Comparison of ENCODE assay signal across 8 cellular contexts in the genomic region with DNA sequence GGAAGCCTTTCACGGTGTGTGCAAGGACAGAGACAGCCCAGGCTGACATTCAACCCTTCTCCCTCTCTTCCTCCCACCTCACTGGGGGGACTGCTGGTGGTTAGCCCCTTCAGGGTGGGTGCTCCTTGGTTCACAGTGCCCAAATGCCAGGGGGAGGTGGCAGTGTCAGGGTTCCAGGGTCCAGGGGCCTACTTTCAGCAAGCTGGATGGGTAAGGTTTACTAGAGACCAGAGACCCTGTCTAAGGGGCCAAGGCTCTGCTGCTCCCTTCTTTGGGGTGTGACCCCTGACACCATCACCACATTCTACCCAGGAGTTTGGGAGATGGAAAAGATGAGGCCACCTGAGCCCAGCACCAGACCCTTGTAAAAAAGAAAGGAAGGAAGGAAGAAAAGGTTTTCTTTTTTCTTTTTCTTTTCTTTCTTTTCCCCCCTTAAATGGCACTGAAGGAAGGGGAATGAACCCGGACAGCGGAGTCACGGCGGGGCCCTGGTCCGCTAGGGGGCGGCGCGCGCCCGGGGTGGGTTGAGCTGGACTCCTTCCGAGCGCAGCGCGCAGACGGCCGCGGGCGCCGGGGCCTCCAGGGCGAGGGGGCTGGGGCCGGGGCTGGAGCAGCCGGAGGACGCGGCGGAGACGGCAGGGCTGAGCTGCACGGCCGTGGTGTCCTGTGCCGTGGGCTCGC. TPM values are rescaled to one million over a fixed set of nuclear protein-coding genes. Genes with fewer than 3 reads are reported as not detected.
DNase-seq lines count a peak whose midpoint lies in the region; ATAC-seq and TF ChIP-seq lines count a peak whose summit lies in the region.

No MANE protein-coding gene starts in this region.

- H4K91ac ChIP-seq in H9 (ENCODE audit: insufficient read length, low read depth, low read length), result no peak overlapping the region

- no peak overlapping the region for H3K23ac ChIP-seq in H9 (ENCODE audit: insufficient read length, low read depth, low read length)

- no peak for DNase-seq in CD14-positive monocyte (ENCODE audit: low spot score)
- peak; percentile 55 for DNase-seq in H9
- peak; percentile 40 to 73 for DNase-seq in SJSA1 (ENCODE audit: low read depth in 1 of 2, low spot score in 2 of 2)
- peak; percentile 74 for DNase-seq in activated naive CD4-positive, alpha-beta T cell treated with anti-CD3 and anti-CD28 coated beads, Interleukin-2, amount 50 U/mL, for 16 hours
- peak; percentile 83 for DNase-seq in Right ventricle myocardium superior
- DNase-seq in psoas muscle, result peak; percentile 73 to 83
- peak; percentile 85 for DNase-seq in upper lobe of right lung
- DNase-seq in NCI-H524 treated with DMSO at 0.1 percent for 48 hours (lab: John Stamatoyannopoulos, UW), result no peak

- H3K79me2 ChIP-seq in H9 (ENCODE audit: insufficient read depth, low read length), result no peaks in the 10 kb centered on the region

- H3K14ac ChIP-seq in H9 (ENCODE audit: insufficient read depth, low read length), result no peak overlapping the region

- no peak overlapping the region for H3K56ac ChIP-seq in H9 (ENCODE audit: insufficient read length, low read depth, low read length)

- H3K18ac ChIP-seq in H9 (ENCODE audit: insufficient read length, low read depth, low read length), result no peak overlapping the region

- H3K36me3 ChIP-seq in SJSA1 (no peaks in the 10 kb centered on the region), psoas muscle (ENCODE audit: insufficient read depth in 1 of 2, low read depth in 1 of 2) (no peaks in the 10 kb centered on the region), upper lobe of right lung (no peaks in the 10 kb centered on the region)

- H3K4me3 Mint-ChIP-seq in CD14-positive monocyte, result peak overlapping the region; percentile 30 to 31
- H3K4me3 Mint-ChIP-seq in H9, result peak overlapping the region; percentile 10 to 49; a peak in 2 of 5 replicates

- H3K27ac Mint-ChIP-seq in CD14-positive monocyte (no peak overlapping the region), H9 (no peak overlapping the region)

- H4K8ac ChIP-seq in H9 (replicated peaks; ENCODE audit: insufficient read length, low read depth, low read length), result no peak overlapping the region

- H3K36me3 Mint-ChIP-seq in CD14-positive monocyte (peaks cover 0 to 4% of the 10 kb centered on the region in 2 donors), H9 (ENCODE audit: insufficient read depth in 1 of 3, low read depth in 3 of 3) (no peaks in the 10 kb centered on the region)

- peaks cover 48 to 74% (median 57%) of the 10 kb centered on the region in 3 donors for H3K27me3 Mint-ChIP-seq in CD14-positive monocyte (ENCODE audit: low read depth in 3 of 3)
- peaks cover 94% of the 10 kb centered on the region for H3K27me3 Mint-ChIP-seq in H9 (ENCODE audit: low read depth)

- ATAC-seq in Right ventricle myocardium superior (ENCODE audit: poor library complexity) (peak; percentile 93), psoas muscle (peak; percentile 79 to 90 (median 83)), upper lobe of right lung (peak; percentile 83)

- H2BK20ac ChIP-seq in H9 (ENCODE audit: low read depth, low read length, poor library complexity, severe bottlenecking), result no peak overlapping the region

- no peak overlapping the region for H2BK5ac ChIP-seq in H9 (ENCODE audit: insufficient read length, low read length)

- H3K4ac ChIP-seq in H9 (ENCODE audit: low read depth, low read length), result no peak overlapping the region

- H3K27me3 ChIP-seq in H9 (ENCODE audit: insufficient read depth, low read length) (peaks cover 31% of the 10 kb centered on the region), SJSA1 (replicated peaks) (peaks cover 12% of the 10 kb centered on the region), psoas muscle (ENCODE audit: insufficient read depth in 3 of 3, low read length in 2 of 3) (peaks cover 0 to 10% (median 3%) of the 10 kb centered on the region in 3 donors), upper lobe of right lung (peaks cover 26% of the 10 kb centered on the region)

- no peaks in the 10 kb centered on the region for H3K79me1 ChIP-seq in H9 (ENCODE audit: insufficient read depth, low read depth, low read length, poor library complexity, severe bottlenecking)

- H2BK12ac ChIP-seq in H9 (ENCODE audit: insufficient read length, low read depth, low read length), result no peak overlapping the region

- no peak overlapping the region for H2AK5ac ChIP-seq in H9 (ENCODE audit: insufficient read length, low read length)

- no peak overlapping the region for H2BK120ac ChIP-seq in H9 (ENCODE audit: low read depth, low read length, poor library complexity, severe bottlenecking)

- no peaks in the 10 kb centered on the region for H4K20me1 ChIP-seq in H9 (ENCODE audit: control insufficient read depth, insufficient read depth, insufficient read length)

- no peak overlapping the region for H4K5ac ChIP-seq in H9 (ENCODE audit: insufficient read length, low read depth, low read length)

- intact Hi-C loops in CD14-positive monocyte (cut with micrococcal nuclease), result loop anchor here (2.0 to 10.0 kb wide), 3 partner anchors 56 to 192 kb away; no protein-coding TSS in a partner anchor
- intact Hi-C loops in Right ventricle myocardium superior (cut with DNase I), result loop anchor here (10.0 kb wide), 1 partner anchor 192 kb away; no protein-coding TSS in a partner anchor
- intact Hi-C loops in psoas muscle (cut with DNase I), result loop anchor here (5.0 kb wide), 1 partner anchor 190 kb away; no protein-coding TSS in a partner anchor
- intact Hi-C loops in upper lobe of right lung (cut with DNase I), result no loop called here

- H3K4me3 ChIP-seq in SJSA1 (peak overlapping the region; percentile 34), psoas muscle (peak overlapping the region; percentile 62), upper lobe of right lung (peak overlapping the region; percentile 33)

- no CpG with 5 or more reads among the region's 31 CpGs for WGBS in H9 (ENCODE audit: extremely low coverage, insufficient read length, low lambda C conversion rate)
- WGBS in psoas muscle, 3 donors, result 2 to 3% (median 2%) methylated on average over 22 to 31 of the region's 31 CpGs

- peak overlapping the region; percentile 33 for H3K4me2 ChIP-seq in H9 (ENCODE audit: insufficient read depth, insufficient read length, low read length)

- H3K9ac ChIP-seq in H9 (ENCODE audit: extremely low read depth, insufficient read length, low read length), result no peak overlapping the region

- H2BK15ac ChIP-seq in H9 (ENCODE audit: low read depth, low read length), result no peak overlapping the region

- peaks cover 0 to 7% (median 2%) of the 10 kb centered on the region in 7 donors for H3K9me3 Mint-ChIP-seq in CD14-positive monocyte
- H3K9me3 Mint-ChIP-seq in H9, result peaks cover 0 to 2% of the 10 kb centered on the region in 2 experiments; a peak in 2 of 5 replicates

- no peak overlapping the region for H3T11ph ChIP-seq in H9 (ENCODE audit: low read length)

- H3K4me1 Mint-ChIP-seq in CD14-positive monocyte (peaks cover 5% of the 10 kb centered on the region), H9 (peaks cover 20 to 27% of the 10 kb centered on the region in 2 experiments)

- H3K4me1 ChIP-seq in H9 (ENCODE audit: insufficient read depth, low read length) (no peaks in the 10 kb centered on the region), SJSA1 (replicated peaks) (peaks cover 13% of the 10 kb centered on the region), psoas muscle (no peaks in the 10 kb centered on the region), upper lobe of right lung (no peaks in the 10 kb centered on the region)

- TF ChIP-seq CTCF in CD14-positive monocyte (IDR thresholded peaks at IDR 0.05), result peak; percentile 69
- peak; percentile 84 for TF ChIP-seq CTCF in H9 (conservative IDR thresholded peaks at IDR 0.05)
- peak; percentile 62 for TF ChIP-seq CTCF in psoas muscle (IDR thresholded peaks at IDR 0.05)
- TF ChIP-seq CTCF in upper lobe of right lung (IDR thresholded peaks at IDR 0.05), result peak; percentile 63

- H3K9me3 ChIP-seq in H9 (ENCODE audit: control insufficient read depth, low read depth, low read length) (no peaks in the 10 kb centered on the region), SJSA1 (replicated peaks) (no peaks in the 10 kb centered on the region), psoas muscle (no peaks in the 10 kb centered on the region), upper lobe of right lung (no peaks in the 10 kb centered on the region)

- H3K23me2 ChIP-seq in H9 (ENCODE audit: insufficient read length, low read depth, low read length, poor library complexity, severe bottlenecking), result peaks cover 3% of the 10 kb centered on the region

- no peak overlapping the region for H2AFZ ChIP-seq in H9 (ENCODE audit: low read length)

- H3K27ac ChIP-seq in H9 (ENCODE audit: insufficient read length, low read depth, low read length) (no peak overlapping the region), SJSA1 (no peak overlapping the region), psoas muscle (no peak overlapping the region), upper lobe of right lung (no peak overlapping the region)

RNA-seq across cellular contexts. Expression of a gene that starts 18.8 kb away (rescaled TPM):
- polyA plus RNA-seq in CD14-positive monocyte (not detected), psoas muscle (not detected)
- total RNA-seq in H9 (2021) (not detected in 2 replicates), Right ventricle myocardium superior (not detected), psoas muscle (not detected), upper lobe of right lung (not detected)
- not detected in 2 replicates for total RNA-seq in SJSA1 (2014; rRNA removed; shearing (Covaris generic))

RNA-seq across cellular contexts. Expression of a gene that starts 43.0 kb away (rescaled TPM):
- polyA plus RNA-seq in CD14-positive monocyte (not detected), psoas muscle (not detected)
- total RNA-seq in H9 (2021) (2.3 and 2.5 TPM in 2 replicates), Right ventricle myocardium superior (not detected), psoas muscle (not detected), upper lobe of right lung (not detected)
- total RNA-seq in SJSA1 (2014; rRNA removed; shearing (Covaris generic)), result not detected in 2 replicates

Comparison
In these comparisons a context has a peak if more than half of its experiments do, and no peak if none do; other contexts are left out.
1. DNase-seq: peak in H9 (single experiment), SJSA1 (2 of 2), activated naive CD4-positive, alpha-beta T cell treated with anti-CD3 and anti-CD28 coated beads, Interleukin-2, amount 50 U/mL, for 16 hours (single experiment), Right ventricle myocardium superior (single experiment), psoas muscle (2 of 2) and upper lobe of right lung (single experiment); none in CD14-positive monocyte (single experiment) and NCI-H524 treated with DMSO at 0.1 percent for 48 hours (single experiment).
2. Peak in every context shown above with its lines, with median percentiles within 50 percentile points of each other: CTCF ChIP-seq, H3K4me3 ChIP-seq and ATAC-seq.